9 cellular contexts compared by ENCODE assay signal in the genomic region with DNA sequence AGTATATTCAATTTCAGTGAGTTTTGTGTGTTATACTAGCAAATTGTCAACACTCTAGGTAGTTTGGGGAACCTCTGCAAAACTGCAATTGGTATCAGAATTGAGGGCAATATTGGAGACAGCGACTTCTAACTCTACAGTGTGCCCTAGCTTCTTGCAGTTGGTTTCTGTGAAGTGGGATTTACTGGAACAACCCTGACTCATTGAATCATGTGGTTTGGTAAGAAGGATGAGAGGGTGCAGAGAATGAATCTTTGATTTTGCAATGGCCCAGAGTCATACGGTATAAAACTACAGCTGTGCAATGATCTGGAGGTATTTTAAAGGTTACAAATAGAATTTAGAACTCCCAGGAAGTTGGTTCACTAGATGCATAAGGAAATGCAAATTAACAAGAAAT.
DNase-seq lines count a peak whose midpoint lies in the region; ATAC-seq and TF ChIP-seq lines count a peak whose summit lies in the region.
"Had no signal": no experiment of that assay in that cellular context is flagged by ENCODE, and none has a peak within 500 bp of the region (broad histone marks: within the 10 kb centered on the region; RNA-seq: fewer than 3 reads in every experiment).

No MANE protein-coding gene starts in this region.

- no TSS peak for BruUV-seq in HCT116 (replicated peaks; lab: Mats Ljungman, UMichigan)

- DNase-seq in HCT116 (ENCODE audit: low read depth, low spot score) (no peak), foreskin melanocyte (peak; percentile 43), NCI-H82 (lab: John Stamatoyannopoulos, UW) (no peak), NCI-H345 (lab: John Stamatoyannopoulos, UW) (no peak), NCI-H1105 treated with DMSO at 0.1 percent for 48 hours (lab: John Stamatoyannopoulos, UW) (no peak)
- no peak for DNase-seq in activated CD4-positive, alpha-beta memory T cell treated with anti-CD3 and anti-CD28 coated beads for 36 hours
- no peak for DNase-seq in stimulated activated CD4-positive, alpha-beta T cell treated with anti-CD3 and anti-CD28 coated beads, Interleukin-4, amount 100 ng/mL, for 4 hours
- DNase-seq: H9 had no signal

- no peaks in the 10 kb centered on the region for H3K9me3 ChIP-seq in HCT116 (ENCODE audit: control insufficient read depth in 1 of 2, insufficient read depth in 1 of 2, low read depth in 1 of 2, low read length in 2 of 2)

- no peaks in the 10 kb centered on the region for H3K27me3 Mint-ChIP-seq in activated CD4-positive, alpha-beta memory T cell treated with anti-CD3 and anti-CD28 coated beads for 36 hours

- H3K27ac ChIP-seq in ACC112 (ENCODE audit: low read depth, low read length): peak overlapping the region; percentile 16; the same call in 1 of the 2 replicates
- H3K27ac ChIP-seq in HCT116 (ENCODE audit: low read depth, low read length): no peak overlapping the region

- RAD21 ChIA-PET in HCT116 (lab: Charles Lee; ENCODE audit: low non-redundant PET in 1 of 2, low total read pairs in 2 of 2, uncharacterized antibody in 2 of 2, unreplicated experiment in 2 of 2): no interaction called here

- intact Hi-C loops in HCT116 (cut with micrococcal nuclease): no loop called here
- intact Hi-C loops in activated CD4-positive, alpha-beta memory T cell treated with anti-CD3 and anti-CD28 coated beads for 36 hours (cut with micrococcal nuclease): loop anchor here (2.0 to 10.0 kb wide), 2 partner anchors 35 to 757 kb away; no protein-coding TSS in a partner anchor

- no peak for TF ChIP-seq RAD21 in HCT116 (IDR thresholded peaks at IDR 0.05; ENCODE audit: low read depth)

- H3K4me1 ChIP-seq in ACC112 (ENCODE audit: control insufficient read depth, insufficient read depth, low read length, unreplicated experiment) (peaks cover 15% of the 10 kb centered on the region), HCT116 (ENCODE audit: control insufficient read depth in 1 of 2, insufficient read depth in 2 of 2, low read length in 2 of 2) (peaks cover 0 to 15% of the 10 kb centered on the region in 2 experiments; a peak in 2 of 4 replicates)

- peak overlapping the region; percentile 80 for H2AFZ ChIP-seq in ACC112 (ENCODE audit: low read length, unreplicated experiment)
- peak overlapping the region; percentile 92 for H2AFZ ChIP-seq in HCT116 (ENCODE audit: low read depth, low read length, poor library complexity, severe bottlenecking)

- peak; percentile 43 for ATAC-seq in HCT116

- TF ChIP-seq CTCF in HCT116 (IDR thresholded peaks at IDR 0.05 in 2 of 3, conservative IDR thresholded peaks at IDR 0.05 in 1 of 3; ENCODE audit: borderline replicate concordance in 1 of 3, insufficient read depth in 1 of 3, low read depth in 2 of 3, low read length in 2 of 3): no peak

- H3K4me1 Mint-ChIP-seq in activated CD4-positive, alpha-beta memory T cell treated with anti-CD3 and anti-CD28 coated beads for 36 hours (ENCODE audit: low read depth): peaks cover 12% of the 10 kb centered on the region

- TF ChIP-seq POLR2A in HCT116 (IDR thresholded peaks at IDR 0.05; ENCODE audit: borderline replicate concordance, extremely low read depth, insufficient read depth, insufficient read length): no peak

- peak overlapping the region; percentile 40 for H3K4me3 ChIP-seq in ACC112 (ENCODE audit: low read depth, low read length)
- H3K4me3 ChIP-seq in HCT116 (replicated peaks in 1 of 2; ENCODE audit: low read depth in 1 of 2, low read length in 2 of 2): peak overlapping the region; percentile 32 to 58

- H3K9ac ChIP-seq in HCT116 (ENCODE audit: low read length): no peak overlapping the region

- H3K79me2 ChIP-seq in ACC112 (ENCODE audit: control insufficient read depth, insufficient read depth, low read length, unreplicated experiment) (no peaks in the 10 kb centered on the region), HCT116 (ENCODE audit: insufficient read depth, low read length) (no peaks in the 10 kb centered on the region)

- no peaks in the 10 kb centered on the region for H3K9me3 Mint-ChIP-seq in activated CD4-positive, alpha-beta memory T cell treated with anti-CD3 and anti-CD28 coated beads for 36 hours
- H3K9me3 Mint-ChIP-seq: H9 had no signal

- H3K27ac Mint-ChIP-seq in activated CD4-positive, alpha-beta memory T cell treated with anti-CD3 and anti-CD28 coated beads for 36 hours: peak overlapping the region; percentile 55

- H3K36me3 ChIP-seq in ACC112 (ENCODE audit: insufficient read depth, low read length) (no peaks in the 10 kb centered on the region), HCT116 (ENCODE audit: control insufficient read depth in 1 of 2, insufficient read depth in 2 of 2, low read length in 2 of 2) (no peaks in the 10 kb centered on the region)

- no peaks in the 10 kb centered on the region for H3K27me3 ChIP-seq in ACC112 (ENCODE audit: insufficient read depth, low read length)
- H3K27me3 ChIP-seq in HCT116 (ENCODE audit: insufficient read depth, low read length): no peaks in the 10 kb centered on the region

- no peaks in the 10 kb centered on the region for H3K36me3 Mint-ChIP-seq in activated CD4-positive, alpha-beta memory T cell treated with anti-CD3 and anti-CD28 coated beads for 36 hours

- H3K4me2 ChIP-seq in HCT116 (ENCODE audit: low read length): peak overlapping the region; percentile 87

- peak overlapping the region; percentile 62 for H3K4me3 Mint-ChIP-seq in activated CD4-positive, alpha-beta memory T cell treated with anti-CD3 and anti-CD28 coated beads for 36 hours
- H3K4me3 Mint-ChIP-seq: H9 had no signal

- H4K20me1 ChIP-seq in HCT116 (ENCODE audit: insufficient read depth): no peaks in the 10 kb centered on the region

- POLR2A ChIA-PET in HCT116 (lab: Charles Lee): no interaction called here
- POLR2A ChIA-PET in activated CD4-positive, alpha-beta memory T cell treated with anti-CD3 and anti-CD28 coated beads for 36 hours (lab: Charles Lee): no interaction called here

- no peaks in the 10 kb centered on the region for H3K9me2 ChIP-seq in HCT116 (ENCODE audit: insufficient read depth)

- CTCF ChIA-PET in HCT116 (lab: Charles Lee): no interaction called here
- CTCF ChIA-PET in activated CD4-positive, alpha-beta memory T cell treated with anti-CD3 and anti-CD28 coated beads for 36 hours (lab: Charles Lee): no interaction called here

TF ChIP-seq in HCT116, 20 proteins besides CTCF, POLR2A, EP300 and RAD21:
- TF ChIP-seq ZFX (IDR thresholded peaks at IDR 0.05) (no peak), EZH2phosphoT487 (IDR thresholded peaks at IDR 0.05; ENCODE audit: borderline replicate concordance) (no peak), CEBPB (IDR thresholded peaks at IDR 0.05; ENCODE audit: low read depth) (no peak), SIN3A (IDR thresholded peaks at IDR 0.05; ENCODE audit: low read depth) (no peak), YY1 (IDR thresholded peaks at IDR 0.05; ENCODE audit: extremely low read depth, insufficient replicate concordance, low read depth, low read length) (no peak), ZNF274 (IDR thresholded peaks at IDR 0.05; ENCODE audit: low read depth, low read length) (no peak), JUND (IDR thresholded peaks at IDR 0.05) (no peak), SP1 (IDR thresholded peaks at IDR 0.05; ENCODE audit: low read depth) (no peak), EZH2 (IDR thresholded peaks at IDR 0.05) (no peak), SRF (IDR thresholded peaks at IDR 0.05; ENCODE audit: low read depth) (no peak), POLR2AphosphoS5 (IDR thresholded peaks at IDR 0.05; ENCODE audit: low read depth, low read length) (no peak)
- TF ChIP-seq, protein P1, sequence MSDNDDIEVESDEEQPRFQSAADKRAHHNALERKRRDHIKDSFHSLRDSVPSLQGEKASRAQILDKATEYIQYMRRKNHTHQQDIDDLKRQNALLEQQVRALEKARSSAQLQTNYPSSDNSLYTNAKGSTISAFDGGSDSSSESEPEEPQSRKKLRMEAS (IDR thresholded peaks at IDR 0.05): no peak
- TF ChIP-seq, protein P2, sequence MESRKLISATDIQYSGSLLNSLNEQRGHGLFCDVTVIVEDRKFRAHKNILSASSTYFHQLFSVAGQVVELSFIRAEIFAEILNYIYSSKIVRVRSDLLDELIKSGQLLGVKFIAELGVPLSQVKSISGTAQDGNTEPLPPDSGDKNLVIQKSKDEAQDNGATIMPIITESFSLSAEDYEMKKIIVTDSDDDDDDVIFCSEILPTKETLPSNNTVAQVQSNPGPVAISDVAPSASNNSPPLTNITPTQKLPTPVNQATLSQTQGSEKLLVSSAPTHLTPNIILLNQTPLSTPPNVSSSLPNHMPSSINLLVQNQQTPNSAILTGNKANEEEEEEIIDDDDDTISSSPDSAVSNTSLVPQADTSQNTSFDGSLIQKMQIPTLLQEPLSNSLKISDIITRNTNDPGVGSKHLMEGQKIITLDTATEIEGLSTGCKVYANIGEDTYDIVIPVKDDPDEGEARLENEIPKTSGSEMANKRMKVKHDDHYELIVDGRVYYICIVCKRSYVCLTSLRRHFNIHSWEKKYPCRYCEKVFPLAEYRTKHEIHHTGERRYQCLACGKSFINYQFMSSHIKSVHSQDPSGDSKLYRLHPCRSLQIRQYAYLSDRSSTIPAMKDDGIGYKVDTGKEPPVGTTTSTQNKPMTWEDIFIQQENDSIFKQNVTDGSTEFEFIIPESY (IDR thresholded peaks at IDR 0.05; ENCODE audit: extremely low read depth, insufficient replicate concordance, low read length): no peak
- TF ChIP-seq, protein P3, sequence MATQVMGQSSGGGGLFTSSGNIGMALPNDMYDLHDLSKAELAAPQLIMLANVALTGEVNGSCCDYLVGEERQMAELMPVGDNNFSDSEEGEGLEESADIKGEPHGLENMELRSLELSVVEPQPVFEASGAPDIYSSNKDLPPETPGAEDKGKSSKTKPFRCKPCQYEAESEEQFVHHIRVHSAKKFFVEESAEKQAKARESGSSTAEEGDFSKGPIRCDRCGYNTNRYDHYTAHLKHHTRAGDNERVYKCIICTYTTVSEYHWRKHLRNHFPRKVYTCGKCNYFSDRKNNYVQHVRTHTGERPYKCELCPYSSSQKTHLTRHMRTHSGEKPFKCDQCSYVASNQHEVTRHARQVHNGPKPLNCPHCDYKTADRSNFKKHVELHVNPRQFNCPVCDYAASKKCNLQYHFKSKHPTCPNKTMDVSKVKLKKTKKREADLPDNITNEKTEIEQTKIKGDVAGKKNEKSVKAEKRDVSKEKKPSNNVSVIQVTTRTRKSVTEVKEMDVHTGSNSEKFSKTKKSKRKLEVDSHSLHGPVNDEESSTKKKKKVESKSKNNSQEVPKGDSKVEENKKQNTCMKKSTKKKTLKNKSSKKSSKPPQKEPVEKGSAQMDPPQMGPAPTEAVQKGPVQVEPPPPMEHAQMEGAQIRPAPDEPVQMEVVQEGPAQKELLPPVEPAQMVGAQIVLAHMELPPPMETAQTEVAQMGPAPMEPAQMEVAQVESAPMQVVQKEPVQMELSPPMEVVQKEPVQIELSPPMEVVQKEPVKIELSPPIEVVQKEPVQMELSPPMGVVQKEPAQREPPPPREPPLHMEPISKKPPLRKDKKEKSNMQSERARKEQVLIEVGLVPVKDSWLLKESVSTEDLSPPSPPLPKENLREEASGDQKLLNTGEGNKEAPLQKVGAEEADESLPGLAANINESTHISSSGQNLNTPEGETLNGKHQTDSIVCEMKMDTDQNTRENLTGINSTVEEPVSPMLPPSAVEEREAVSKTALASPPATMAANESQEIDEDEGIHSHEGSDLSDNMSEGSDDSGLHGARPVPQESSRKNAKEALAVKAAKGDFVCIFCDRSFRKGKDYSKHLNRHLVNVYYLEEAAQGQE (IDR thresholded peaks at IDR 0.05; ENCODE audit: low read depth): no peak
